Comparison of ENCODE assay signal across 11 cellular contexts in the genomic region with DNA sequence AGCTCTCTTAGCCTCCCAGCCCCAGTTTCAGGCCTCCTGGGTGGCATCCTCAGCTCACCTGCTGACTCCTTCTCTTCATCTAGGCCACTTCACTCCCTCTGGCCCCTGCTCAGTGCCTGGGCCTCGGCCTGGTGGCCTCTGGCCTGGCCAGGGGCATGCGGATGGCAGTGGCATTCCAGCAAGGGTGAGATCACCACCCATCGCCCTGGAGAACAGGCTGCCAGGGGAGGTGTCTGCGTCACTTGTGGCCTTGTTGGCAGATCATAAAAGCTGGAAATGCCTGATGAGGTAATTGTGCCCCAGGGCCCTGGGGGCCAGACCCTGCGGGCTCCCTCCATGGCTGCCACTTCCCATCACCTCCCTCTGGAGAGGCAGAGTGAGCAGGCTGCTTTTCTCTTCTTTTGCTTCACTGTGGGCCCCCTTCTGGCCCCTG.
DNase-seq lines count a peak whose midpoint lies in the region; ATAC-seq, FAIRE-seq and TF ChIP-seq lines count a peak whose summit lies in the region.
"Had no signal": no experiment of that assay in that cellular context is flagged by ENCODE, and none has a peak within 500 bp of the region (broad histone marks: within the 10 kb centered on the region; RNA-seq: fewer than 3 reads in every experiment).

No MANE protein-coding gene starts in this region.

- H3K36me3 ChIP-seq in right lobe of liver (no peaks in the 10 kb centered on the region), HepG2 (replicated peaks in 1 of 2; ENCODE audit: control insufficient read depth in 1 of 2, insufficient read depth in 2 of 2, low read length in 2 of 2) (no peaks in the 10 kb centered on the region), astrocyte (ENCODE audit: insufficient read depth, low read length) (no peaks in the 10 kb centered on the region)

- FAIRE-seq in HepG2 (lab: Jason Lieb, UNC) (no peak), astrocyte (lab: Jason Lieb, UNC) (no peak)

- TF ChIP-seq CTCF in right lobe of liver (IDR thresholded peaks at IDR 0.05) (no peak), HepG2 (CRISPR knock-in tag; IDR thresholded peaks at IDR 0.05) (no peak), astrocyte (IDR thresholded peaks at IDR 0.05; ENCODE audit: insufficient read depth, low read depth, low read length) (no peak)

- H3K4me3 ChIP-seq in right lobe of liver (no peak overlapping the region), HepG2 (replicated peaks in 1 of 3; ENCODE audit: insufficient read depth in 1 of 3, low read depth in 2 of 3, low read length in 3 of 3) (no peak overlapping the region), astrocyte (ENCODE audit: insufficient read depth, low read depth, low read length) (no peak overlapping the region)

- H3K27me3 ChIP-seq in right lobe of liver: no peaks in the 10 kb centered on the region
- peaks cover 0 to 10% of the 10 kb centered on the region in 2 experiments; a peak in 4 of 5 replicates for H3K27me3 ChIP-seq in HepG2 (ENCODE audit: control insufficient read depth in 1 of 2, insufficient read depth in 2 of 2, low read length in 2 of 2)
- no peaks in the 10 kb centered on the region for H3K27me3 ChIP-seq in astrocyte (ENCODE audit: insufficient read depth, low read length)

- H3K9me3 ChIP-seq in right lobe of liver (no peaks in the 10 kb centered on the region), HepG2 (ENCODE audit: low read length) (no peaks in the 10 kb centered on the region), astrocyte (ENCODE audit: insufficient read depth, low read depth, low read length) (no peaks in the 10 kb centered on the region)

- H3K27ac ChIP-seq in right lobe of liver: no peak overlapping the region
- no peak overlapping the region for H3K27ac ChIP-seq in HepG2 (ENCODE audit: extremely low read length, insufficient read depth, low read length)
- peak overlapping the region; percentile 63 for H3K27ac ChIP-seq in astrocyte (ENCODE audit: low read depth, low read length)

- no peaks in the 10 kb centered on the region for H3K36me3 Mint-ChIP-seq in astrocyte (ENCODE audit: low read depth, unreplicated experiment)
- H3K36me3 Mint-ChIP-seq: CD4-positive, CD25-positive, alpha-beta regulatory T cell; natural killer cell treated with Interleukin-12 subunit alpha and Interleukin-12 subunit beta and Interleukin-15 and Interleukin-18, amount 100 ng/mL, for 72 hours had no signal

- intact Hi-C loops in right lobe of liver (cut with DNase I): no loop called here
- intact Hi-C loops in HepG2 (cut with micrococcal nuclease; ENCODE audit: unreplicated experiment): no loop called here

- peaks cover 6% of the 10 kb centered on the region for H3K27me3 Mint-ChIP-seq in astrocyte (ENCODE audit: low read depth, unreplicated experiment)

- H3K4me1 ChIP-seq in right lobe of liver: peaks cover 0 to 4% (median 0%) of the 10 kb centered on the region in 4 donors
- H3K4me1 ChIP-seq in HepG2 (ENCODE audit: insufficient read depth, low read length): no peaks in the 10 kb centered on the region
- peaks cover 22% of the 10 kb centered on the region for H3K4me1 ChIP-seq in astrocyte (ENCODE audit: insufficient read depth, low read length)

- H3K9ac ChIP-seq in HepG2 (ENCODE audit: insufficient read depth, low read depth, low read length): no peak overlapping the region
- H3K9ac ChIP-seq in astrocyte (ENCODE audit: low read length): peak overlapping the region; percentile 68

- peaks cover 9% of the 10 kb centered on the region for H3K4me1 Mint-ChIP-seq in astrocyte (ENCODE audit: low read depth, unreplicated experiment)
- H3K4me1 Mint-ChIP-seq: CD4-positive, CD25-positive, alpha-beta regulatory T cell had no signal

- BruUV-seq in HepG2 (replicated peaks; lab: Mats Ljungman, UMichigan): no TSS peak

- TF ChIP-seq RAD21 in HepG2 (CRISPR knock-in tag; IDR thresholded peaks at IDR 0.05): no peak

- no peak overlapping the region for H3K27ac Mint-ChIP-seq in astrocyte (ENCODE audit: unreplicated experiment)
- H3K27ac Mint-ChIP-seq: CD4-positive, CD25-positive, alpha-beta regulatory T cell; natural killer cell treated with Interleukin-12 subunit alpha and Interleukin-12 subunit beta and Interleukin-15 and Interleukin-18, amount 100 ng/mL, for 72 hours had no signal

- in situ Hi-C loops in HepG2 (cut with HindIII; ENCODE audit: extremely low pct_ligation_motif_present, low pct_unique_long_range_greater_than_20kb): no loop called here

- H2AFZ ChIP-seq in HepG2 (ENCODE audit: low read length) (no peak overlapping the region), astrocyte (ENCODE audit: low read depth, low read length) (no peak overlapping the region)

- H4K20me1 ChIP-seq in HepG2 (ENCODE audit: insufficient read depth, low read length) (no peaks in the 10 kb centered on the region), astrocyte (ENCODE audit: insufficient read depth, low read length) (no peaks in the 10 kb centered on the region)

- 49% methylated on average over 5 of the region's 5 CpGs for WGBS in right lobe of liver (ENCODE audit: insufficient coverage, low coverage, low lambda C conversion rate, missing lambda C conversion rate)
- WGBS in HepG2 (ENCODE audit: low lambda C conversion rate): 20% methylated on average over 1 of the region's 5 CpGs

- POLR2A ChIA-PET in HepG2 (lab: Yijun Ruan, JAX): no interaction called here

- no peak overlapping the region for H3K4me3 Mint-ChIP-seq in astrocyte (ENCODE audit: unreplicated experiment)
- H3K4me3 Mint-ChIP-seq: CD4-positive, CD25-positive, alpha-beta regulatory T cell; natural killer cell treated with Interleukin-12 subunit alpha and Interleukin-12 subunit beta and Interleukin-15 and Interleukin-18, amount 100 ng/mL, for 72 hours had no signal

- TF ChIP-seq POLR2A in right lobe of liver (IDR thresholded peaks at IDR 0.05) (peak; percentile 37), HepG2 (IDR thresholded peaks at IDR 0.05; ENCODE audit: insufficient read depth in 1 of 2, low read depth in 2 of 2, low read length in 2 of 2) (no peak)

- no peaks in the 10 kb centered on the region for H3K9me3 Mint-ChIP-seq in astrocyte (ENCODE audit: unreplicated experiment)
- H3K9me3 Mint-ChIP-seq: natural killer cell treated with Interleukin-12 subunit alpha and Interleukin-12 subunit beta and Interleukin-15 and Interleukin-18, amount 100 ng/mL, for 72 hours had no signal

- H3K79me2 ChIP-seq in HepG2 (ENCODE audit: insufficient read depth, low read length) (no peaks in the 10 kb centered on the region), astrocyte (ENCODE audit: insufficient read depth, low read length) (no peaks in the 10 kb centered on the region)

- no peak overlapping the region for H3K4me2 ChIP-seq in HepG2 (ENCODE audit: low read depth, low read length)
- H3K4me2 ChIP-seq in astrocyte (ENCODE audit: low read length): peak overlapping the region; percentile 38

- ATAC-seq in right lobe of liver (peak; percentile 49 to 93 (median 78)), HepG2 (no peak), HG02571 (IDR thresholded peaks at IDR 0.05; ENCODE audit: unreplicated experiment) (no peak), HG03378 (IDR thresholded peaks at IDR 0.05; ENCODE audit: unreplicated experiment) (no peak), HG03521 (IDR thresholded peaks at IDR 0.05; ENCODE audit: unreplicated experiment) (no peak)

- CTCF ChIA-PET in HepG2 (lab: Yijun Ruan, JAX; ENCODE audit: low intra/inter-chr PET ratio, low total read pairs): no interaction called here

- no peak for TF ChIP-seq EP300 in HepG2 (IDR thresholded peaks at IDR 0.05; ENCODE audit: low read depth in 2 of 2, low read length in 2 of 2)
- no peak for TF ChIP-seq EP300 in HepG2 (CRISPR knock-in tag; IDR thresholded peaks at IDR 0.05; ENCODE audit: borderline replicate concordance)

- DNase-seq in right lobe of liver: peak in 2 of 3 donors; percentile 67 to 76
- no peak for DNase-seq in HepG2 (ENCODE audit: low spot score)
- peak; percentile 68 for DNase-seq in astrocyte (ENCODE audit: low read depth)
- peak; percentile 98 for DNase-seq in kidney tubule cell (ENCODE audit: low spot score)
- DNase-seq in MV-4-11 (lab: John Stamatoyannopoulos, UW): no peak
- DNase-seq: CD4-positive, CD25-positive, alpha-beta regulatory T cell; central memory CD4-positive, alpha-beta T cell had no signal

TF ChIP-seq in HepG2, 621 proteins besides CTCF, POLR2A, EP300 and RAD21 (continues in another document):
- TF ChIP-seq ZNF138 (CRISPR knock-in tag; IDR thresholded peaks at IDR 0.05; ENCODE audit: low read depth) (no peak), CBX1 (IDR thresholded peaks at IDR 0.05; ENCODE audit: low read depth) (no peak), MTA3 (CRISPR knock-in tag; IDR thresholded peaks at IDR 0.05) (no peak), PTBP1 (IDR thresholded peaks at IDR 0.05; ENCODE audit: low read depth, low read length, poor library complexity, severe bottlenecking) (no peak), MAFK (conservative IDR thresholded peaks at IDR 0.05 in 1 of 2, IDR thresholded peaks at IDR 0.05 in 1 of 2; ENCODE audit: low read length in 2 of 2) (no peak), ZNF605 (CRISPR knock-in tag; IDR thresholded peaks at IDR 0.05) (no peak)
- TF ChIP-seq, protein P1, sequence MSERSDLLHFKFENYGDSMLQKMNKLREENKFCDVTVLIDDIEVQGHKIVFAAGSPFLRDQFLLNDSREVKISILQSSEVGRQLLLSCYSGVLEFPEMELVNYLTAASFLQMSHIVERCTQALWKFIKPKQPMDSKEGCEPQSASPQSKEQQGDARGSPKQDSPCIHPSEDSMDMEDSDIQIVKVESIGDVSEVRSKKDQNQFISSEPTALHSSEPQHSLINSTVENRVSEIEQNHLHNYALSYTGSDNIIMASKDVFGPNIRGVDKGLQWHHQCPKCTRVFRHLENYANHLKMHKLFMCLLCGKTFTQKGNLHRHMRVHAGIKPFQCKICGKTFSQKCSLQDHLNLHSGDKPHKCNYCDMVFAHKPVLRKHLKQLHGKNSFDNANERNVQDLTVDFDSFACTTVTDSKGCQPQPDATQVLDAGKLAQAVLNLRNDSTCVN (CRISPR knock-in tag; IDR thresholded peaks at IDR 0.05; ENCODE audit: borderline replicate concordance): no peak
- TF ChIP-seq, protein P2, sequence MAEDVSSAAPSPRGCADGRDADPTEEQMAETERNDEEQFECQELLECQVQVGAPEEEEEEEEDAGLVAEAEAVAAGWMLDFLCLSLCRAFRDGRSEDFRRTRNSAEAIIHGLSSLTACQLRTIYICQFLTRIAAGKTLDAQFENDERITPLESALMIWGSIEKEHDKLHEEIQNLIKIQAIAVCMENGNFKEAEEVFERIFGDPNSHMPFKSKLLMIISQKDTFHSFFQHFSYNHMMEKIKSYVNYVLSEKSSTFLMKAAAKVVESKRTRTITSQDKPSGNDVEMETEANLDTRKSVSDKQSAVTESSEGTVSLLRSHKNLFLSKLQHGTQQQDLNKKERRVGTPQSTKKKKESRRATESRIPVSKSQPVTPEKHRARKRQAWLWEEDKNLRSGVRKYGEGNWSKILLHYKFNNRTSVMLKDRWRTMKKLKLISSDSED (CRISPR knock-in tag; IDR thresholded peaks at IDR 0.05): no peak
- TF ChIP-seq, protein P3, sequence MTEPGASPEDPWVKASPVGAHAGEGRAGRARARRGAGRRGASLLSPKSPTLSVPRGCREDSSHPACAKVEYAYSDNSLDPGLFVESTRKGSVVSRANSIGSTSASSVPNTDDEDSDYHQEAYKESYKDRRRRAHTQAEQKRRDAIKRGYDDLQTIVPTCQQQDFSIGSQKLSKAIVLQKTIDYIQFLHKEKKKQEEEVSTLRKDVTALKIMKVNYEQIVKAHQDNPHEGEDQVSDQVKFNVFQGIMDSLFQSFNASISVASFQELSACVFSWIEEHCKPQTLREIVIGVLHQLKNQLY (CRISPR knock-in tag; IDR thresholded peaks at IDR 0.05): no peak

Comparison
In these comparisons a context has a peak if more than half of its experiments do, and no peak if none do; other contexts are left out.
1. ATAC-seq: peak in right lobe of liver (4 of 4); none in HepG2 (single experiment), HG02571 (single experiment), HG03378 (single experiment) and HG03521 (single experiment).
2. DNase-seq: peak in right lobe of liver (2 of 3), astrocyte (single experiment) and kidney tubule cell (single experiment); none in HepG2 (single experiment) and MV-4-11 (single experiment).